Comparison of ENCODE assay signal across 16 cellular contexts in the genomic region with DNA sequence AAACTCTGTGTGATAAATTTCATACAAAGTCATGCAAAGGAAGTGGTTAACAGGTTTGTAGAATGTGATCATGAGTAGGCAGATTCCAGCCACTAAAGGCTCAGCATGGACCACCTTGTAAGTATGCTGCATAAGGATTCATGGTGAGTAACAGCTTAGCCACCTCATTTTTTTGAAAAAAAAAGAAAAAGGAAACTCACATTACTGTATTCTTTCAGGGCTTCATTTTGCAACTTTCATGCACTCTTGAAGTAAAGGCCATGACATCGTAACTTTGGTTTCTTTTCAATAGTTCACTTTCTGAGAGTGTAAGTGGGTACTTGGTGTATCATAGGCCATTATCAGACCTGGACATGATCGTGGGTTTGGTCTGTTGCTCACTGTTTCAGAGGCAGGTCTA.
DNase-seq lines count a peak whose midpoint lies in the region; ATAC-seq and TF ChIP-seq lines count a peak whose summit lies in the region.
"Had no signal": no experiment of that assay in that cellular context is flagged by ENCODE, and none has a peak within 500 bp of the region (broad histone marks: within the 10 kb centered on the region; RNA-seq: fewer than 3 reads in every experiment).

No MANE protein-coding gene starts in this region.

- CTCF ChIA-PET in AG04449 (lab: Yijun Ruan, JAX), result interaction anchor here (2.6 kb wide), 1 partner anchor 79 kb away, joined by 16 read pairs; no protein-coding TSS in a partner anchor

- POLR2A ChIA-PET in AG04449 (lab: Yijun Ruan, JAX), result no interaction called here

- no peak overlapping the region for H3K4me3 Mint-ChIP-seq in activated T-helper 17 cell treated with anti-CD3 and anti-CD28 coated beads, Interleukin-2, amount 50 U/mL, for 72 hours
- H3K4me3 Mint-ChIP-seq in type B pancreatic cell, result no peak overlapping the region
- H3K4me3 Mint-ChIP-seq: brain; CD4-positive, alpha-beta T cell; endodermal cell; naive thymus-derived CD4-positive, alpha-beta T cell had no signal

- DNase-seq in AG04449 (ENCODE audit: low read depth, low spot score), result peak; percentile 23
- peak; percentile 96 for DNase-seq in ELR (ENCODE audit: low read depth)
- DNase-seq in glomerular visceral epithelial cell (ENCODE audit: extremely low spot score), result peak; percentile 63
- DNase-seq in amygdala (lab: John Stamatoyannopoulos, UW), result no peak
- DNase-seq in type B pancreatic cell (ENCODE audit: extremely low spot score, unreplicated experiment), result no peak
- DNase-seq: CD4-positive, alpha-beta T cell; endodermal cell; left ventricle myocardium inferior; naive thymus-derived CD4-positive, alpha-beta T cell; NCI-H510A; stimulated activated CD4-positive, alpha-beta T cell treated with anti-CD3 and anti-CD28 coated beads, Interleukin-4, amount 100 ng/mL, for 24 hours had no signal

- TF ChIP-seq CTCF in AG04449 (IDR thresholded peaks at IDR 0.05; ENCODE audit: insufficient read depth, low read length, missing control alignments) (no peak), type B pancreatic cell (conservative IDR thresholded peaks at IDR 0.05) (no peak)

- ATAC-seq in activated T-helper 17 cell treated with anti-CD3 and anti-CD28 coated beads, Interleukin-2, amount 50 U/mL, for 72 hours (replicated peaks), result peak; percentile 84
- ATAC-seq in GM21526 (IDR thresholded peaks at IDR 0.05; ENCODE audit: low FRiP score, unreplicated experiment) (no peak), GM18907 (IDR thresholded peaks at IDR 0.05; ENCODE audit: unreplicated experiment) (no peak)
- ATAC-seq: K562; naive thymus-derived CD4-positive, alpha-beta T cell had no signal

- no peak overlapping the region for H3K4me3 ChIP-seq in AG04449 (ENCODE audit: low read depth, low read length)
- H3K4me3 ChIP-seq: K562, left ventricle myocardium inferior had no signal

- peaks cover 11% of the 10 kb centered on the region for H3K27me3 Mint-ChIP-seq in activated T-helper 17 cell treated with anti-CD3 and anti-CD28 coated beads, Interleukin-2, amount 50 U/mL, for 72 hours
- no peaks in the 10 kb centered on the region for H3K27me3 Mint-ChIP-seq in type B pancreatic cell
- H3K27me3 Mint-ChIP-seq: brain had no signal

- H3K9me3 Mint-ChIP-seq in activated T-helper 17 cell treated with anti-CD3 and anti-CD28 coated beads, Interleukin-2, amount 50 U/mL, for 72 hours, result no peaks in the 10 kb centered on the region
- no peaks in the 10 kb centered on the region for H3K9me3 Mint-ChIP-seq in type B pancreatic cell
- H3K9me3 Mint-ChIP-seq: CD4-positive, alpha-beta T cell; endodermal cell; naive thymus-derived CD4-positive, alpha-beta T cell had no signal

- no peak overlapping the region for H3K27ac Mint-ChIP-seq in activated T-helper 17 cell treated with anti-CD3 and anti-CD28 coated beads, Interleukin-2, amount 50 U/mL, for 72 hours
- H3K27ac Mint-ChIP-seq in type B pancreatic cell, result no peak overlapping the region
- H3K27ac Mint-ChIP-seq: brain; CD4-positive, alpha-beta T cell; endodermal cell; naive thymus-derived CD4-positive, alpha-beta T cell had no signal

- H3K4me1 Mint-ChIP-seq in activated T-helper 17 cell treated with anti-CD3 and anti-CD28 coated beads, Interleukin-2, amount 50 U/mL, for 72 hours, result peaks cover 10% of the 10 kb centered on the region
- H3K4me1 Mint-ChIP-seq in type B pancreatic cell (ENCODE audit: unreplicated experiment), result no peaks in the 10 kb centered on the region
- H3K4me1 Mint-ChIP-seq: endodermal cell had no signal

- H3K36me3 Mint-ChIP-seq in activated T-helper 17 cell treated with anti-CD3 and anti-CD28 coated beads, Interleukin-2, amount 50 U/mL, for 72 hours (ENCODE audit: low read depth), result no peaks in the 10 kb centered on the region
- H3K36me3 Mint-ChIP-seq in type B pancreatic cell, result no peaks in the 10 kb centered on the region
- H3K36me3 Mint-ChIP-seq: brain had no signal

Comparison
In these comparisons a context has a peak if more than half of its experiments do, and no peak if none do; other contexts are left out.
1. DNase-seq: peak in AG04449 (single experiment), ELR (single experiment) and glomerular visceral epithelial cell (single experiment); none in amygdala (0 of 56) and type B pancreatic cell (single experiment).